In the genomic region with DNA sequence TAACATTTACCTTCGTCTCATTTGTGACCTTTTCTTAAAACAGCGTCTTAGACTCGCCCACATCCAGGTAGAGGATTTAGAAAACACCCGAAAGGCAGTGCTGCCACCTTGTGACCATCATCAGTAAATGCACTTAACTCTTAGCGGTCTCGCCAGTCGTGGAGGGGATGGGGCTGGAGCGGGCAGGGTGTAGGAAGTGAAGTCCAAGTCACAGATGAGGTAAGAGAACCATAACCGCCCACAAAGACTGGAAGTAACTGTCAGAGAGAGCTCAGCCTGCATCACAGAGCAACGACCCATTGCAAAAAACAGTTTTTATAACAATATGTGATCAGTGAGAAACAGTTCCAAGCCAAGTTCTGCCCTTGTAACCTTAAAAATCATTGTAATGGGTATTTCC, we compare ENCODE assay signal across 8 cellular contexts. TPM values are rescaled to one million over a fixed set of nuclear protein-coding genes. Genes with fewer than 3 reads are reported as not detected.
A peak's percentile ranks its signal among the peaks of the same experiment; 100 is the strongest.
DNase-seq lines count a peak whose midpoint lies in the region; ATAC-seq, FAIRE-seq and TF ChIP-seq lines count a peak whose summit lies in the region.

No MANE protein-coding gene starts in this region.

- peak; percentile 14 for DNase-seq in AG09309 (ENCODE audit: low read depth)
- DNase-seq in H54 (ENCODE audit: insufficient read length, low spot score): peak; percentile 82
- DNase-seq in NCI-H2171 treated with DMSO at 0.1 percent for 48 hours (lab: John Stamatoyannopoulos, UW): peak; percentile 66
- DNase-seq in WERI-Rb-1: peak; percentile 63
- DNase-seq in central memory CD4-positive, alpha-beta T cell: peak; percentile 74
- DNase-seq in left colon: peak; percentile 69 to 71
- DNase-seq in stimulated activated CD4-positive, alpha-beta T cell treated with anti-CD3 and anti-CD28 coated beads, Interleukin-4, amount 100 ng/mL, for 48 hours (ENCODE audit: low read depth in 2 of 2): peak; percentile 52 to 58

- H3K9me3 ChIP-seq in WERI-Rb-1 (ENCODE audit: severe bottlenecking): no peaks in the 10 kb centered on the region

- no peak overlapping the region for H3K4me3 ChIP-seq in AG09309 (ENCODE audit: control insufficient read depth, low read depth, low read length)
- H3K4me3 ChIP-seq in WERI-Rb-1 (ENCODE audit: low read depth, low read length): no peak overlapping the region

- ATAC-seq in left colon: peak; percentile 69
- no peak for ATAC-seq in GM21528 (IDR thresholded peaks at IDR 0.05; ENCODE audit: low FRiP score, unreplicated experiment)

- TF ChIP-seq CTCF in AG09309 (IDR thresholded peaks at IDR 0.05; ENCODE audit: control insufficient read depth, insufficient read depth, low read depth, low read length, missing control alignments) (peak; percentile 81), WERI-Rb-1 (IDR thresholded peaks at IDR 0.05; ENCODE audit: low read depth, low read length) (peak; percentile 66)

- peaks cover 51% of the 10 kb centered on the region for H3K27me3 ChIP-seq in WERI-Rb-1 (ENCODE audit: insufficient read depth, low read depth, severe bottlenecking)

- no peak for TF ChIP-seq POLR2A in H54 (IDR thresholded peaks at IDR 0.05; ENCODE audit: low read depth, low read length)

- FAIRE-seq in H54 (lab: Jason Lieb, UNC): peak; percentile 76

- no peak overlapping the region for H3K27ac ChIP-seq in WERI-Rb-1

- intact Hi-C loops in left colon (cut with DNase I, micrococcal nuclease): no loop called here

- H3K36me3 ChIP-seq in WERI-Rb-1: no peaks in the 10 kb centered on the region

RNA-seq across cellular contexts. Expression of gene CEACAM3, which starts 10.7 kb away (rescaled TPM):
- total RNA-seq in left colon: 1 to 10 TPM; 1.2 to 4.8 TPM

RNA-seq across cellular contexts. Expression of gene CEACAM6, which starts 30.3 kb away (rescaled TPM):
- total RNA-seq in left colon: 100 to 1,000 TPM; 485 to 596 TPM

RNA-seq across cellular contexts. Expression of gene LYPD4, which starts 58.8 kb away (rescaled TPM):
- total RNA-seq in left colon: not detected

RNA-seq across cellular contexts. Expression of gene DMRTC2, which starts 59.2 kb away (rescaled TPM):
- total RNA-seq in left colon: not detected

Comparison
In these comparisons a context has a peak if more than half of its experiments do, and no peak if none do; other contexts are left out.
1. DNase-seq: peak in every context shown above with its lines; median percentile 82 in H54; 74 in central memory CD4-positive, alpha-beta T cell; 70 in left colon; 66 in NCI-H2171 treated with DMSO at 0.1 percent for 48 hours; 63 in WERI-Rb-1; 55 in stimulated activated CD4-positive, alpha-beta T cell treated with anti-CD3 and anti-CD28 coated beads, Interleukin-4, amount 100 ng/mL, for 48 hours; 14 in AG09309.